Comparison of ENCODE assay signal across 8 cellular contexts in the genomic region with DNA sequence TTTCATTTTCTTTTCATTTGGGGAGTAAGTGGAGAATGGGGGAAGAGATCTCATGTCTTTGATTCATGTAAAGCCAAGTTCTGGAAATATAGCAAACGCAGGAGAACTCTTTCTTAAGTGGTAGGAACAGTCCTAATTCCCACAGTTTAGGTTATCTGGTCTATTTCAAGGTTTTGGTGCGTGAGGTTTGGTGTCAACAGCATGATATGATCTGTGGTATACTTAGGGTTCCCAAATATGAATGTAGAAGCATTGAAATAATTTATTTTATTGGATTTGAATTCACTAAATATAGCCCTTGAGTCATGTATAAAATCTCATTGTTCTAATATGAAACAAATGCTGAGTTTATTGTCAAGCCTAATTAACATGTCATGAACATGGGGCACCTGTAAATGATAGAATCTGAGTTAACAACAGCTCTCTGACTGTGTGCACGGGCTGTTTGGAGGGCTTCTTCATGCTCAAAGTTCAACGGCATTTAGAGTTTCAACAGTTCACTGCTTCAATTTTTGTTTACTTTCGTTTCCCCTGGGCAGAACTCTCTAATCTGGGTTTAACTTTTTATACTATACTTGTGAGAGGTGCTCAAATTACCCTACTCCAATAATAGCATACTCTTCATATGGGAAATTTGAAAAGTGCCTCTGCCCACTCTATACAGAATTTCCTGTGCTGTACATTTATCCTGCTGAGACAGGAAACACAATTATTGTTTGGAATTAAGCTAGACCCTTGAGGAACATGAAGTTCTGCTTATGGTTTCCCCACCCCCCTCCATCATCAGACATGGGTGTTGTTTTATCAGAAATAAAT.
A peak's percentile ranks its signal among the peaks of the same experiment; 100 is the strongest.
DNase-seq lines count a peak whose midpoint lies in the region; TF ChIP-seq lines count a peak whose summit lies in the region.

No MANE protein-coding gene starts in this region.

- H3K4me3 ChIP-seq in KMS-11 (IDR thresholded peaks at IDR 0.05; ENCODE audit: insufficient read depth, low read depth, low read length) (no peak overlapping the region), liver (ENCODE audit: low read depth in 1 of 3, low read length in 3 of 3) (peak overlapping the region in 1 of 3 donors; percentile 13)

- H3K4me1 ChIP-seq in KMS-11 (ENCODE audit: low read depth, poor library complexity, severe bottlenecking) (peaks cover 10% of the 10 kb centered on the region), liver (ENCODE audit: control insufficient read depth in 4 of 4, insufficient read depth in 4 of 4, low read length in 3 of 4) (peaks cover 2 to 27% (median 6%) of the 10 kb centered on the region in 4 donors)

- peak; percentile 34 to 38 for TF ChIP-seq RAD21 in liver (IDR thresholded peaks at IDR 0.05)

- 11% methylated on average over 5 of the region's 5 CpGs for WGBS in liver

- H3K27me3 ChIP-seq in KMS-11 (ENCODE audit: insufficient read depth, low read depth) (no peaks in the 10 kb centered on the region), liver (ENCODE audit: control insufficient read depth in 4 of 4, insufficient read depth in 4 of 4, low read length in 3 of 4) (no peaks in the 10 kb centered on the region)

- no peaks in the 10 kb centered on the region for H3K9me3 ChIP-seq in liver (ENCODE audit: control insufficient read depth in 4 of 4, low read length in 3 of 4)

- H2AFZ ChIP-seq in KMS-11 (ENCODE audit: low read depth), result no peak overlapping the region

- H3K27me3 Mint-ChIP-seq in activated naive CD4-positive, alpha-beta T cell treated with anti-CD3 and anti-CD28 coated beads, Interleukin-2, amount 50 U/mL, for 24 hours, result no peaks in the 10 kb centered on the region
- no peaks in the 10 kb centered on the region for H3K27me3 Mint-ChIP-seq in type B pancreatic cell

- H3K79me2 ChIP-seq in KMS-11 (ENCODE audit: insufficient read depth, low read depth), result no peaks in the 10 kb centered on the region

- no peak for TF ChIP-seq CTCF in KMS-11 (conservative IDR thresholded peaks at IDR 0.05; ENCODE audit: low read depth, low read length)
- TF ChIP-seq CTCF in liver (IDR thresholded peaks at IDR 0.05; ENCODE audit: low read depth, low read length, missing input control), result no peak
- TF ChIP-seq CTCF in type B pancreatic cell (conservative IDR thresholded peaks at IDR 0.05), result no peak

- peak overlapping the region; percentile 98 for H3K27ac Mint-ChIP-seq in activated naive CD4-positive, alpha-beta T cell treated with anti-CD3 and anti-CD28 coated beads, Interleukin-2, amount 50 U/mL, for 24 hours
- H3K27ac Mint-ChIP-seq in type B pancreatic cell, result peak overlapping the region; percentile 92

- no peaks in the 10 kb centered on the region for H4K20me1 ChIP-seq in KMS-11 (ENCODE audit: insufficient read depth)

- DNase-seq in activated naive CD4-positive, alpha-beta T cell treated with Interleukin-2 at 50 U/mL for 16 hours, result no peak
- no peak for DNase-seq in type B pancreatic cell (ENCODE audit: extremely low spot score, unreplicated experiment)
- DNase-seq in effector CD8-positive, alpha-beta T cell (lab: John Stamatoyannopoulos, UW), result no peak
- DNase-seq in anterior cingulate cortex (lab: John Stamatoyannopoulos, UW), result no peak

- no peak overlapping the region for H3K9ac ChIP-seq in KMS-11
- peak overlapping the region; percentile 30 to 83 for H3K9ac ChIP-seq in liver (ENCODE audit: low read depth in 1 of 2, low read length in 2 of 2)

- peaks cover 63% of the 10 kb centered on the region for H3K4me1 Mint-ChIP-seq in activated naive CD4-positive, alpha-beta T cell treated with anti-CD3 and anti-CD28 coated beads, Interleukin-2, amount 50 U/mL, for 24 hours
- peaks cover 30% of the 10 kb centered on the region for H3K4me1 Mint-ChIP-seq in type B pancreatic cell (ENCODE audit: unreplicated experiment)

- peak overlapping the region; percentile 3 for H3K4me2 ChIP-seq in KMS-11

- H3K4me3 Mint-ChIP-seq in activated naive CD4-positive, alpha-beta T cell treated with anti-CD3 and anti-CD28 coated beads, Interleukin-2, amount 50 U/mL, for 24 hours, result peak overlapping the region; percentile 93
- peak overlapping the region; percentile 51 for H3K4me3 Mint-ChIP-seq in type B pancreatic cell

- peaks cover 2% of the 10 kb centered on the region for H3K36me3 Mint-ChIP-seq in activated naive CD4-positive, alpha-beta T cell treated with anti-CD3 and anti-CD28 coated beads, Interleukin-2, amount 50 U/mL, for 24 hours
- H3K36me3 Mint-ChIP-seq in type B pancreatic cell, result no peaks in the 10 kb centered on the region

- H3K27ac ChIP-seq in KMS-11 (no peak overlapping the region), angular gyrus (ENCODE audit: low read depth, low read length) (peak overlapping the region; percentile 53), liver (ENCODE audit: low read depth in 1 of 2, low read length in 2 of 2) (peak overlapping the region; percentile 76 to 88)

- no peaks in the 10 kb centered on the region for H3K36me3 ChIP-seq in KMS-11 (ENCODE audit: insufficient read depth)
- no peaks in the 10 kb centered on the region for H3K36me3 ChIP-seq in liver (ENCODE audit: control insufficient read depth in 4 of 4, insufficient read depth in 3 of 4, low read depth in 1 of 4, low read length in 3 of 4)

- no peaks in the 10 kb centered on the region for H3K9me3 Mint-ChIP-seq in activated naive CD4-positive, alpha-beta T cell treated with anti-CD3 and anti-CD28 coated beads, Interleukin-2, amount 50 U/mL, for 24 hours
- H3K9me3 Mint-ChIP-seq in type B pancreatic cell, result no peaks in the 10 kb centered on the region

TF ChIP-seq in liver, 16 proteins besides CTCF, POLR2A, EP300 and RAD21:
- TF ChIP-seq YY1 (IDR thresholded peaks at IDR 0.05) (peak; percentile 65), HNF4G (IDR thresholded peaks at IDR 0.05) (peak; percentile 43), NR2F2 (IDR thresholded peaks at IDR 0.05) (no peak), REST (IDR thresholded peaks at IDR 0.05) (peak; percentile 65), EGR1 (IDR thresholded peaks at IDR 0.05; ENCODE audit: low read depth in 2 of 2) (no peak), RXRA (IDR thresholded peaks at IDR 0.05) (peak; percentile 86 to 89), JUND (IDR thresholded peaks at IDR 0.05) (peak in 1 of 2 donors; percentile 27), FOXA2 (IDR thresholded peaks at IDR 0.05) (peak; percentile 55), FOXA1 (IDR thresholded peaks at IDR 0.05) (peak; percentile 44), ATF3 (IDR thresholded peaks at IDR 0.05) (peak; percentile 16), HNF4A (conservative IDR thresholded peaks at IDR 0.05) (peak; percentile 75 to 84), SP1 (IDR thresholded peaks at IDR 0.05) (peak; percentile 92), TAF1 (conservative IDR thresholded peaks at IDR 0.05) (no peak), GABPA (IDR thresholded peaks at IDR 0.05 in 1 of 2, conservative IDR thresholded peaks at IDR 0.05 in 1 of 2) (no peak)
- TF ChIP-seq, protein P1, sequence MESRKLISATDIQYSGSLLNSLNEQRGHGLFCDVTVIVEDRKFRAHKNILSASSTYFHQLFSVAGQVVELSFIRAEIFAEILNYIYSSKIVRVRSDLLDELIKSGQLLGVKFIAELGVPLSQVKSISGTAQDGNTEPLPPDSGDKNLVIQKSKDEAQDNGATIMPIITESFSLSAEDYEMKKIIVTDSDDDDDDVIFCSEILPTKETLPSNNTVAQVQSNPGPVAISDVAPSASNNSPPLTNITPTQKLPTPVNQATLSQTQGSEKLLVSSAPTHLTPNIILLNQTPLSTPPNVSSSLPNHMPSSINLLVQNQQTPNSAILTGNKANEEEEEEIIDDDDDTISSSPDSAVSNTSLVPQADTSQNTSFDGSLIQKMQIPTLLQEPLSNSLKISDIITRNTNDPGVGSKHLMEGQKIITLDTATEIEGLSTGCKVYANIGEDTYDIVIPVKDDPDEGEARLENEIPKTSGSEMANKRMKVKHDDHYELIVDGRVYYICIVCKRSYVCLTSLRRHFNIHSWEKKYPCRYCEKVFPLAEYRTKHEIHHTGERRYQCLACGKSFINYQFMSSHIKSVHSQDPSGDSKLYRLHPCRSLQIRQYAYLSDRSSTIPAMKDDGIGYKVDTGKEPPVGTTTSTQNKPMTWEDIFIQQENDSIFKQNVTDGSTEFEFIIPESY (IDR thresholded peaks at IDR 0.05), result no peak
- TF ChIP-seq, protein P2, sequence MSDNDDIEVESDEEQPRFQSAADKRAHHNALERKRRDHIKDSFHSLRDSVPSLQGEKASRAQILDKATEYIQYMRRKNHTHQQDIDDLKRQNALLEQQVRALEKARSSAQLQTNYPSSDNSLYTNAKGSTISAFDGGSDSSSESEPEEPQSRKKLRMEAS (IDR thresholded peaks at IDR 0.05), result no peak
